In the genomic region with DNA sequence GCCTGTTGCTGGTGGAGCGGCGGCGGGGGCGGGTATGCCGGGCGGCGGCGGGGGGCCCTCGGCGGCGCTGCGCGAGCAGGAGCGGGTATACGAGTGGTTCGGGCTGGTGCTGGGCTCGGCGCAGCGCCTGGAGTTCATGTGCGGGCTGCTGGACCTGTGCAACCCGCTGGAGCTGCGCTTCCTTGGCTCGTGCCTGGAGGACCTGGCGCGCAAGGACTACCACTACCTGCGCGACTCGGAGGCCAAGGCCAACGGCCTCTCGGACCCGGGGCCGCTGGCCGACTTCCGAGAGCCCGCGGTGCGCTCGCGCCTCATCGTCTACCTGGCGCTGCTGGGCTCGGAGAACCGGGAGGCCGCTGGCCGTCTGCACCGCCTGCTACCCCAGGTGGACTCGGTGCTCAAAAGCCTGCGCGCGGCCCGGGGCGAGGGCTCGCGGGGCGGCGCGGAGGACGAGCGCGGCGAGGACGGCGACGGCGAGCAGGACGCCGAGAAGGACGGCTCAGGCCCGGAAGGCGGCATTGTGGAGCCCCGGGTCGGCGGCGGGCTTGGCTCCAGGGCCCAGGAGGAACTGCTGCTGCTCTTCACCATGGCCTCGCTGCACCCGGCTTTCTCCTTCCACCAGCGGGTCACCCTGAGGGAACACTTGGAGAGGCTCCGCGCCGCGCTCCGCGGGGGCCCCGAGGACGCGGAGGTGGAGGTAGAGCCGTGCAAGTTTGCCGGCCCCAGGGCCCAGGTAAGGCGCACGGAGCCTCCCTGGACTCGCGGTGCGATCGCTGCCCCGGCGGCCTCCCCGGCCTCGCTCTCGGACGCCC, we compare ENCODE assay signal across 8 cellular contexts. TPM values are rescaled to one million over a fixed set of nuclear protein-coding genes. Genes with fewer than 3 reads are reported as not detected.
DNase-seq lines count a peak whose midpoint lies in the region; ATAC-seq and TF ChIP-seq lines count a peak whose summit lies in the region.

No MANE protein-coding gene starts in this region.

- peak; percentile 33 for DNase-seq in NCI-H2227 treated with DMSO at 0.1 percent for 48 hours (lab: John Stamatoyannopoulos, UW)
- peak; percentile 60 for DNase-seq in activated CD4-positive, alpha-beta memory T cell treated with anti-CD3 and anti-CD28 coated beads, Interleukin-2, amount 10 ng/mL, durations not matched to agents 7 days and 5 days
- DNase-seq in ecto neural progenitor cell (ENCODE audit: low spot score) = peak; percentile 65
- peak; percentile 67 to 69 for DNase-seq in lung microvascular endothelial cell (ENCODE audit: low read depth in 2 of 2)
- peak; percentile 35 for DNase-seq in stimulated activated CD8-positive, alpha-beta memory T cell treated with anti-CD3 and anti-CD28 coated beads, Interleukin-12 subunit alpha, Interleukin-12 subunit beta, amount 100 ng/mL, for 4 hours (ENCODE audit: low read depth)

- no peaks in the 10 kb centered on the region for H3K9me3 Mint-ChIP-seq in activated CD4-positive, alpha-beta memory T cell treated with anti-CD3 and anti-CD28 coated beads, Interleukin-2, amount 10 ng/mL, durations not matched to agents 7 days and 5 days

- POLR2A ChIA-PET in activated CD4-positive, alpha-beta memory T cell treated with anti-CD3 and anti-CD28 coated beads, Interleukin-2, amount 10 ng/mL, durations not matched to agents 7 days and 5 days (lab: Charles Lee) = interaction anchor here (0.8 to 7.7 kb wide), 12 partner anchors 12 to 842 kb away, joined by 3 to 140 read pairs (median 6); a partner anchor contains a TSS

- TF ChIP-seq POLR2A in GM19099 (IDR thresholded peaks at IDR 0.05; ENCODE audit: extremely low read depth, insufficient read length, low read depth) = peak; percentile 1

- no peak for TF ChIP-seq CTCF in 22Rv1 (IDR thresholded peaks at IDR 0.05)

- CTCF ChIA-PET in activated CD4-positive, alpha-beta memory T cell treated with anti-CD3 and anti-CD28 coated beads, Interleukin-2, amount 10 ng/mL, durations not matched to agents 7 days and 5 days (lab: Charles Lee) = interaction anchor here (1.4 to 2.2 kb wide), 4 partner anchors 17 to 102 kb away, joined by 3 to 11 read pairs (median 6); no protein-coding TSS in a partner anchor

- peaks cover 43% of the 10 kb centered on the region for H3K36me3 Mint-ChIP-seq in activated CD4-positive, alpha-beta memory T cell treated with anti-CD3 and anti-CD28 coated beads, Interleukin-2, amount 10 ng/mL, durations not matched to agents 7 days and 5 days (ENCODE audit: low read depth)

- H3K27ac Mint-ChIP-seq in activated CD4-positive, alpha-beta memory T cell treated with anti-CD3 and anti-CD28 coated beads, Interleukin-2, amount 10 ng/mL, durations not matched to agents 7 days and 5 days = peak overlapping the region; percentile 96

- peaks cover 28% of the 10 kb centered on the region for H3K4me1 Mint-ChIP-seq in activated CD4-positive, alpha-beta memory T cell treated with anti-CD3 and anti-CD28 coated beads, Interleukin-2, amount 10 ng/mL, durations not matched to agents 7 days and 5 days

- peak overlapping the region; percentile 96 for H3K27ac ChIP-seq in 22Rv1

- ATAC-seq in GM19351 (IDR thresholded peaks at IDR 0.05; ENCODE audit: unreplicated experiment) = no peak

- no peaks in the 10 kb centered on the region for H3K27me3 Mint-ChIP-seq in activated CD4-positive, alpha-beta memory T cell treated with anti-CD3 and anti-CD28 coated beads, Interleukin-2, amount 10 ng/mL, durations not matched to agents 7 days and 5 days

- H3K4me3 Mint-ChIP-seq in activated CD4-positive, alpha-beta memory T cell treated with anti-CD3 and anti-CD28 coated beads, Interleukin-2, amount 10 ng/mL, durations not matched to agents 7 days and 5 days = peak overlapping the region; percentile 92

RNA-seq across cellular contexts. Expression of a gene that starts 1.0 kb away (rescaled TPM):
- total RNA-seq in activated CD4-positive, alpha-beta memory T cell treated with anti-CD3 and anti-CD28 coated beads, Interleukin-2, amount 10 ng/mL, durations not matched to agents 7 days and 5 days = 10 to 100 TPM; 51.7 to 52.3 TPM
- 14.6 and 16.1 TPM in 2 replicates for total RNA-seq in lung microvascular endothelial cell
